ENCODE assay signal across 9 cellular contexts in the genomic region with DNA sequence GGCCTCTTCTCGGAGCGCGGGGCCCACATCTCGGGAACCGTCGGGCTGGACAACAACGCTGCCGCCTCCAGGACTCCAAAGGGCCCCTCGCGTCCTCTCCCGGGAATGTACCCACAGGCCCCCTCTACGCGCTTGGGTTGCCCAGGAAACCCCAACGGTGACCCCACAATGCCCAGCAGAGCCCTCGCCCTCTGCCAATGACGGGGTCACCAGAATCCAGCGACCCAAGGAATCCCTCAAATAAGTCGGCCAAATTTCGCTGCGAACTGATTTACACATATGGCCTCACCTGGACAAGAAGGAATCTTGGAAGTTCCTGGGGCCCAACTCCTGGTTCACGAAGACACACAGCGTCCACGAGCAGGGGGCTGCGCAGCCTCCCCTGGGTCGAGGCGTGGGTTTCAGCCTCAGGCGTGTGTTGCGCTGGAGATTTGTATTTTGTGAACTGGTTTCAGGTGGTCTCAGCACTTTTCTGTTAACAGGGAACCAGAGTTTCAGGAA.
DNase-seq lines count a peak whose midpoint lies in the region; FAIRE-seq and TF ChIP-seq lines count a peak whose summit lies in the region.
"Had no signal": no experiment of that assay in that cellular context is flagged by ENCODE, and none has a peak within 500 bp of the region (broad histone marks: within the 10 kb centered on the region; RNA-seq: fewer than 3 reads in every experiment).

No MANE protein-coding gene starts in this region.

- peak overlapping the region in 1 of 8 donors; percentile 26 for H3K27ac ChIP-seq in spleen
- H3K27ac ChIP-seq: 22Rv1 had no signal

- intact Hi-C loops in activated T-helper 2 cell treated with anti-CD3 and anti-CD28 coated beads, Interferon-gamma antibody, Interleukin-2, Interleukin-4, amounts not matched to agents 10 μg/mL and 5 μg/mL and 100 μg/mL, durations not matched to agents 14 hours and 24 hours and 36 hours (cut with micrococcal nuclease): no loop called here
- intact Hi-C loops in spleen (cut with DNase I; ENCODE audit: low total_unique reads): no loop called here

- peaks cover 0 to 20% (median 17%) of the 10 kb centered on the region in 6 donors for H3K4me1 ChIP-seq in spleen

- DNase-seq in DMS 273 (lab: John Stamatoyannopoulos, UW; ENCODE audit: unreplicated experiment): peak; percentile 49
- no peak for DNase-seq in DMS 273 treated with DMSO at 0.1 percent for 48 hours (lab: John Stamatoyannopoulos, UW)
- DNase-seq in activated T-helper 2 cell treated with anti-CD3 and anti-CD28 coated beads, Interferon-gamma antibody, Interleukin-2, Interleukin-4, amounts not matched to agents 10 μg/mL and 5 μg/mL and 100 μg/mL, durations not matched to agents 14 hours and 24 hours and 36 hours (ENCODE audit: low spot score): no peak
- DNase-seq in islet precursor cell: peak; percentile 60
- DNase-seq in spleen: no peak
- DNase-seq in H54 (ENCODE audit: insufficient read length, low spot score): no peak
- no peak for DNase-seq in HT-29 (ENCODE audit: low spot score)
- DNase-seq in NCI-H82 treated with DMSO at 0.1 percent for 48 hours (lab: John Stamatoyannopoulos, UW; ENCODE audit: unreplicated experiment): no peak

- 51 to 94% (median 68%) methylated on average over 9 to 28 of the region's 28 CpGs for whole genome bisulfite sequencing in spleen, 5 donors

- H3K4me3 Mint-ChIP-seq in activated T-helper 2 cell treated with anti-CD3 and anti-CD28 coated beads, Interferon-gamma antibody, Interleukin-2, Interleukin-4, amounts not matched to agents 10 μg/mL and 5 μg/mL and 100 μg/mL, durations not matched to agents 14 hours and 24 hours and 36 hours (ENCODE audit: low read depth): peak overlapping the region; percentile 67

- peaks cover 0 to 13% (median 10%) of the 10 kb centered on the region in 8 donors for H3K9me3 ChIP-seq in spleen

- H3K36me3 ChIP-seq in spleen: no peaks in the 10 kb centered on the region

- peaks cover 9% of the 10 kb centered on the region for H3K4me1 Mint-ChIP-seq in activated T-helper 2 cell treated with anti-CD3 and anti-CD28 coated beads, Interferon-gamma antibody, Interleukin-2, Interleukin-4, amounts not matched to agents 10 μg/mL and 5 μg/mL and 100 μg/mL, durations not matched to agents 14 hours and 24 hours and 36 hours (ENCODE audit: low read depth)

- peaks cover 48% of the 10 kb centered on the region for H3K27me3 Mint-ChIP-seq in activated T-helper 2 cell treated with anti-CD3 and anti-CD28 coated beads, Interferon-gamma antibody, Interleukin-2, Interleukin-4, amounts not matched to agents 10 μg/mL and 5 μg/mL and 100 μg/mL, durations not matched to agents 14 hours and 24 hours and 36 hours (ENCODE audit: low read depth)

- TF ChIP-seq CTCF in spleen (IDR thresholded peaks at IDR 0.05 in 8 of 11, conservative IDR thresholded peaks at IDR 0.05 in 3 of 11): no peak

- TF ChIP-seq POLR2A in spleen (IDR thresholded peaks at IDR 0.05): no peak
- TF ChIP-seq POLR2A in H54 (IDR thresholded peaks at IDR 0.05; ENCODE audit: low read depth, low read length): no peak

- H3K27me3 ChIP-seq in spleen (replicated peaks in 1 of 7): peaks cover 0 to 39% (median 4%) of the 10 kb centered on the region in 7 donors

- peak overlapping the region in 7 of 8 donors; percentile 41 to 80 (median 57) for H3K4me3 ChIP-seq in spleen

- no peaks in the 10 kb centered on the region for H3K9me3 Mint-ChIP-seq in activated T-helper 2 cell treated with anti-CD3 and anti-CD28 coated beads, Interferon-gamma antibody, Interleukin-2, Interleukin-4, amounts not matched to agents 10 μg/mL and 5 μg/mL and 100 μg/mL, durations not matched to agents 14 hours and 24 hours and 36 hours

- no peak for FAIRE-seq in H54 (lab: Jason Lieb, UNC)

- no peaks in the 10 kb centered on the region for H3K36me3 Mint-ChIP-seq in activated T-helper 2 cell treated with anti-CD3 and anti-CD28 coated beads, Interferon-gamma antibody, Interleukin-2, Interleukin-4, amounts not matched to agents 10 μg/mL and 5 μg/mL and 100 μg/mL, durations not matched to agents 14 hours and 24 hours and 36 hours (ENCODE audit: low read depth)

- H3K27ac Mint-ChIP-seq in activated T-helper 2 cell treated with anti-CD3 and anti-CD28 coated beads, Interferon-gamma antibody, Interleukin-2, Interleukin-4, amounts not matched to agents 10 μg/mL and 5 μg/mL and 100 μg/mL, durations not matched to agents 14 hours and 24 hours and 36 hours: no peak overlapping the region

Comparison
In these comparisons a context has a peak if more than half of its experiments do, and no peak if none do; other contexts are left out.
1. DNase-seq: peak in DMS 273 (single experiment) and islet precursor cell (single experiment); none in DMS 273 treated with DMSO at 0.1 percent for 48 hours (single experiment), activated T-helper 2 cell treated with anti-CD3 and anti-CD28 coated beads, Interferon-gamma antibody, Interleukin-2, Interleukin-4, amounts not matched to agents 10 μg/mL and 5 μg/mL and 100 μg/mL, durations not matched to agents 14 hours and 24 hours and 36 hours (single experiment), spleen (single experiment), H54 (single experiment), HT-29 (single experiment) and NCI-H82 treated with DMSO at 0.1 percent for 48 hours (single experiment).